Comparison of ENCODE assay signal across 7 cellular contexts in genomic region chr17:21315246-21316000, GRCh38. TPM values are rescaled to one million over a fixed set of nuclear protein-coding genes. Genes with fewer than 3 reads are reported as not detected.
DNase-seq lines count a peak whose midpoint lies in the region; ATAC-seq, FAIRE-seq and TF ChIP-seq lines count a peak whose summit lies in the region.
"Not testable (repeated sequence)": the region's sequence is repeated elsewhere in the genome, so short reads cannot be mapped to it uniquely, and the experiment has no call there.

No MANE protein-coding gene starts in this region.

- H3K4me1 ChIP-seq in Karpas-422 (ENCODE audit: low read length) (peaks cover 37% of the 10 kb centered on the region), tibial artery (peaks cover 0 to 23% (median 7%) of the 10 kb centered on the region in 4 donors)

- H3K9me3 ChIP-seq in Karpas-422 (ENCODE audit: low read length); tibial artery: not testable (repeated sequence)

- not testable (repeated sequence) for TF ChIP-seq CTCF in bronchial epithelial cell (IDR thresholded peaks at IDR 0.05; ENCODE audit: insufficient read depth, low read length, severe bottlenecking); tibial artery (IDR thresholded peaks at IDR 0.05)

- H3K9ac ChIP-seq in Karpas-422 (ENCODE audit: low read length), result not testable (repeated sequence)

- not testable (repeated sequence) for H3K4me1 Mint-ChIP-seq in activated T-cell treated with anti-CD3 and anti-CD28 coated beads, Interleukin-2, amount 50 U/mL, for 24 hours (ENCODE audit: low read depth)

- not testable (repeated sequence) for H3K9me3 Mint-ChIP-seq in activated T-cell treated with anti-CD3 and anti-CD28 coated beads, Interleukin-2, amount 50 U/mL, for 24 hours

- H3K4me2 ChIP-seq in Karpas-422 (ENCODE audit: low read depth, low read length, poor library complexity, severe bottlenecking), result not testable (repeated sequence)

- peak; percentile 36 for FAIRE-seq in bronchial epithelial cell (lab: Jason Lieb, UNC)

- H3K4me3 ChIP-seq in Karpas-422 (ENCODE audit: low read length); bronchial epithelial cell (ENCODE audit: low read depth, low read length); tibial artery: not testable (repeated sequence)

- H2AFZ ChIP-seq in Karpas-422 (ENCODE audit: low read length), result not testable (repeated sequence)

- peak overlapping the region; percentile 34; the same call in 1 of the 2 replicates for H3K27ac ChIP-seq in Karpas-422 (ENCODE audit: low read length)
- not testable (repeated sequence) for H3K27ac ChIP-seq in tibial artery

- not testable (repeated sequence) for H3K36me3 ChIP-seq in Karpas-422 (ENCODE audit: insufficient read depth, low read length); bronchial epithelial cell (ENCODE audit: control insufficient read depth, insufficient read depth, low read length)
- H3K36me3 ChIP-seq in tibial artery, result peaks cover 6 to 40% (median 25%) of the 10 kb centered on the region in 3 donors

- DNase-seq in Karpas-422; bronchial epithelial cell (ENCODE audit: low read depth); left lobe of liver (ENCODE audit: low spot score): not testable (repeated sequence)
- DNase-seq in activated T-cell treated with anti-CD3 and anti-CD28 coated beads, Interleukin-2, amount 50 U/mL, for 24 hours, result peak; percentile 35
- peak; percentile 37 for DNase-seq in Right ventricle myocardium inferior (ENCODE audit: missing footprints)
- DNase-seq in sciatic nerve (ENCODE audit: low spot score), result peak; percentile 46
- peak; percentile 36 to 64 for DNase-seq in tibial artery

- not testable (repeated sequence) for H3K79me2 ChIP-seq in Karpas-422 (ENCODE audit: low read length)

- not testable (repeated sequence) for H3K27ac Mint-ChIP-seq in activated T-cell treated with anti-CD3 and anti-CD28 coated beads, Interleukin-2, amount 50 U/mL, for 24 hours

- not testable (repeated sequence) for H3K27me3 Mint-ChIP-seq in activated T-cell treated with anti-CD3 and anti-CD28 coated beads, Interleukin-2, amount 50 U/mL, for 24 hours

- H3K9me2 ChIP-seq in Karpas-422 (replicated peaks; ENCODE audit: insufficient read depth, low read length), result not testable (repeated sequence)

- not testable (repeated sequence) for H3K4me3 Mint-ChIP-seq in activated T-cell treated with anti-CD3 and anti-CD28 coated beads, Interleukin-2, amount 50 U/mL, for 24 hours

- intact Hi-C loops in Right ventricle myocardium inferior (cut with DNase I), result loop anchor here (10.0 kb wide), 2 partner anchors 139 to 199 kb away; no protein-coding TSS in a partner anchor
- intact Hi-C loops in sciatic nerve (cut with DNase I); tibial artery (cut with DNase I; ENCODE audit: low total_unique reads): not testable (repeated sequence)

- H4K20me1 ChIP-seq in Karpas-422 (ENCODE audit: insufficient read depth, low read depth, low read length), result not testable (repeated sequence)

- not testable (repeated sequence) for H3K27me3 ChIP-seq in Karpas-422 (ENCODE audit: low read length); bronchial epithelial cell (ENCODE audit: control insufficient read depth, insufficient read depth, low read length); tibial artery

- ATAC-seq in Right ventricle myocardium inferior, sciatic nerve: not testable (repeated sequence)
- ATAC-seq in left lobe of liver, result peak; percentile 3

- H3K36me3 Mint-ChIP-seq in activated T-cell treated with anti-CD3 and anti-CD28 coated beads, Interleukin-2, amount 50 U/mL, for 24 hours (ENCODE audit: low read depth), result peaks cover 50% of the 10 kb centered on the region

RNA-seq across cellular contexts. Expression of gene MAP2K3, which starts 30.9 kb away (rescaled TPM):
- total RNA-seq in Karpas-422 (2014; rRNA removed; shearing (Covaris generic); ENCODE audit: low replicate concordance), result 49.4 and 66.7 TPM in 2 replicates
- total RNA-seq in bronchial epithelial cell, result 5.3 and 7.7 TPM in 2 replicates
- 37.7 TPM for total RNA-seq in Right ventricle myocardium inferior
- 71.5 TPM for total RNA-seq in left lobe of liver
- total RNA-seq in sciatic nerve, result 42.2 TPM
